22 cellular contexts compared by ENCODE assay signal in the genomic region with DNA sequence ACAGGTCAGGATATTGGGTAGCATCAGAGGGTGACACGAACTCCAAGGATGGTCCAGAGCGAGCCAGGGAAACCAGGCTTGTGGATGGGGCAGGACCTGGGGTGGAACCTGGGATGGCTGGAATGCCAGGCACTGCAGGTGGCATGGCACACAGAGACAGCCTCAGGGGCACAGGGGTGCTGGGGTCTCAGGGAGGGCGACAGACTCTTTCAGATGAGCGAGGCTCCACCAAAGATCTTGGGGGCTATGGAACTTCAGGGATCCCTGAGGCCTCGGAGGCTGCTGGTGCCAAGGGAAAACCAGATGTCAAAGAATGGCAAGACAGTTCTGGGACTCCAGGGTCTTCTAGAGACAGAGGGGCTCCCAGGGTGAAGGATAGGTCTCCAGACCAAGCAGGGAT. TPM values are rescaled to one million over a fixed set of nuclear protein-coding genes. Genes with fewer than 3 reads are reported as not detected.
"Had no signal": no experiment of that assay in that cellular context is flagged by ENCODE, and none has a peak within 500 bp of the region (broad histone marks: within the 10 kb centered on the region; RNA-seq: fewer than 3 reads in every experiment).

No MANE protein-coding gene starts in this region.

- H3K36me3 ChIP-seq: esophagus squamous epithelium, ovary, suprapubic skin, thyroid gland had no signal

- H3K9me3 ChIP-seq: esophagus squamous epithelium, mucosa of descending colon, ovary, suprapubic skin, thyroid gland had no signal

- H3K27ac ChIP-seq: esophagus squamous epithelium, ovary, suprapubic skin, thyroid gland had no signal

- H3K9me3 Mint-ChIP-seq: dendritic cell treated with granulocyte-macrophage colony-stimulating factor and Interleukin-4, amounts not matched to agents 40 ng/mL and 50 ng/mL, for 4 days; effector memory CD8-positive, alpha-beta T cell; stimulated activated effector memory CD8-positive, alpha-beta T cell treated with anti-CD3 and anti-CD28 coated beads, Interleukin-12 subunit alpha, Interleukin-12 subunit beta, amount 100 ng/mL, for 72 hours; type B pancreatic cell had no signal

- H3K4me3 Mint-ChIP-seq: dendritic cell treated with granulocyte-macrophage colony-stimulating factor and Interleukin-4, amounts not matched to agents 40 ng/mL and 50 ng/mL, for 4 days; effector memory CD8-positive, alpha-beta T cell; naive thymus-derived CD8-positive, alpha-beta T cell; stimulated activated effector memory CD8-positive, alpha-beta T cell treated with anti-CD3 and anti-CD28 coated beads, Interleukin-12 subunit alpha, Interleukin-12 subunit beta, amount 100 ng/mL, for 72 hours; type B pancreatic cell had no signal

- DNase-seq: effector memory CD8-positive, alpha-beta T cell; esophagus squamous epithelium; foreskin fibroblast; hippocampal formation; kidney glomerular epithelial cell; mammary epithelial cell; mucosa of descending colon; naive thymus-derived CD8-positive, alpha-beta T cell; nucleus accumbens; right cardiac atrium; stimulated activated CD4-positive, alpha-beta T cell treated with anti-CD3 and anti-CD28 coated beads, Interleukin-4, amount 100 ng/mL, for 1 hour; stimulated activated CD8-positive, alpha-beta memory T cell treated with anti-CD3 and anti-CD28 coated beads, Interleukin-4, amount 100 ng/mL, for 48 hours; stimulated activated naive CD8-positive, alpha-beta T cell treated with anti-CD3 and anti-CD28 coated beads, Interleukin-15, Interleukin-2, amounts not matched to agents 100 U/mL and 50 U/mL, for 24 hours; thyroid gland had no signal

- H3K4me1 Mint-ChIP-seq: stimulated activated effector memory CD8-positive, alpha-beta T cell treated with anti-CD3 and anti-CD28 coated beads, Interleukin-12 subunit alpha, Interleukin-12 subunit beta, amount 100 ng/mL, for 72 hours had no signal

- H3K36me3 Mint-ChIP-seq: naive thymus-derived CD8-positive, alpha-beta T cell; stimulated activated effector memory CD8-positive, alpha-beta T cell treated with anti-CD3 and anti-CD28 coated beads, Interleukin-12 subunit alpha, Interleukin-12 subunit beta, amount 100 ng/mL, for 72 hours; type B pancreatic cell had no signal

- H3K4me1 ChIP-seq: esophagus squamous epithelium, suprapubic skin, thyroid gland had no signal

- H3K27me3 ChIP-seq: ovary, thyroid gland had no signal

- H3K4me3 ChIP-seq: esophagus squamous epithelium, mucosa of descending colon, ovary, smooth muscle cell, suprapubic skin, thyroid gland had no signal

- H3K27ac Mint-ChIP-seq: dendritic cell treated with granulocyte-macrophage colony-stimulating factor and Interleukin-4, amounts not matched to agents 40 ng/mL and 50 ng/mL, for 4 days; effector memory CD8-positive, alpha-beta T cell; progenitor cell of endocrine pancreas; stimulated activated effector memory CD8-positive, alpha-beta T cell treated with anti-CD3 and anti-CD28 coated beads, Interleukin-12 subunit alpha, Interleukin-12 subunit beta, amount 100 ng/mL, for 72 hours; type B pancreatic cell had no signal

- ATAC-seq: effector memory CD8-positive, alpha-beta T cell; mucosa of descending colon; naive thymus-derived CD8-positive, alpha-beta T cell; right cardiac atrium; stimulated activated effector memory CD8-positive, alpha-beta T cell treated with anti-CD3 and anti-CD28 coated beads, Interleukin-12 subunit alpha, Interleukin-12 subunit beta, amount 100 ng/mL, for 72 hours; stimulated activated naive CD8-positive, alpha-beta T cell treated with anti-CD3 and anti-CD28 coated beads, Interleukin-15, Interleukin-2, amounts not matched to agents 100 U/mL and 50 U/mL, for 24 hours had no signal

RNA-seq across cellular contexts. Expression of gene IGFN1, which starts 21.4 kb away (rescaled TPM):
- total RNA-seq: esophagus squamous epithelium; naive thymus-derived CD8-positive, alpha-beta T cell; smooth muscle cell had no signal
- polyA plus RNA-seq: naive thymus-derived CD8-positive, alpha-beta T cell; neural cell; smooth muscle cell had no signal
